18 cellular contexts compared by ENCODE assay signal in genomic region chr5:97388794-97389193, GRCh38.
"Had no signal": no experiment of that assay in that cellular context is flagged by ENCODE, and none has a peak within 500 bp of the region (broad histone marks: within the 10 kb centered on the region; RNA-seq: fewer than 3 reads in every experiment).

No MANE protein-coding gene starts in this region.

- H3K9me3 ChIP-seq: esophagus squamous epithelium, gastrocnemius medialis, ovary, testis, upper lobe of right lung had no signal

- H3K4me3 ChIP-seq: dorsolateral prefrontal cortex, esophagus squamous epithelium, gastrocnemius medialis, heart right ventricle, left ventricle myocardium inferior, ovary, testis, upper lobe of right lung had no signal

- DNase-seq: activated CD4-positive, alpha-beta memory T cell treated with anti-CD3 and anti-CD28 coated beads for 36 hours; activated CD4-positive, alpha-beta T cell treated with anti-CD3 and anti-CD28 coated beads for 1 hour; activated gamma-delta T cell; activated naive CD8-positive, alpha-beta T cell treated with anti-CD3 and anti-CD28 coated beads, Interleukin-2, amount 10 ng/mL, durations not matched to agents 7 days and 5 days; activated T-cell treated with anti-CD3 and anti-CD28 coated beads, Interleukin-2, amount 50 U/mL, for 4 hours; anterior cingulate cortex; dorsolateral prefrontal cortex; esophagus squamous epithelium; gastrocnemius medialis; heart right ventricle; kidney; left ventricle myocardium inferior; nephron progenitor cell; ovary; stimulated activated CD4-positive, alpha-beta T cell treated with anti-CD3 and anti-CD28 coated beads, Interleukin-4, amount 100 ng/mL, for 24 hours; testis; upper lobe of right lung had no signal

- ATAC-seq: activated T-cell treated with anti-CD3 and anti-CD28 coated beads, Interleukin-2, amount 50 U/mL, for 4 hours; gastrocnemius medialis; heart right ventricle; upper lobe of right lung had no signal

- H3K36me3 ChIP-seq: esophagus squamous epithelium, gastrocnemius medialis, heart right ventricle, left ventricle myocardium inferior, ovary, upper lobe of right lung had no signal

- FAIRE-seq: endometrium, kidney had no signal

- H3K4me1 ChIP-seq: esophagus squamous epithelium, gastrocnemius medialis, heart right ventricle, left ventricle myocardium inferior, testis, upper lobe of right lung had no signal

- H3K27ac ChIP-seq: dorsolateral prefrontal cortex, esophagus squamous epithelium, gastrocnemius medialis, heart right ventricle, left ventricle myocardium inferior, ovary, testis, upper lobe of right lung had no signal

- H3K27me3 ChIP-seq: dorsolateral prefrontal cortex, esophagus squamous epithelium, gastrocnemius medialis, heart right ventricle, ovary, testis, upper lobe of right lung had no signal
